ENCODE assay signal across 18 cellular contexts in the genomic region with DNA sequence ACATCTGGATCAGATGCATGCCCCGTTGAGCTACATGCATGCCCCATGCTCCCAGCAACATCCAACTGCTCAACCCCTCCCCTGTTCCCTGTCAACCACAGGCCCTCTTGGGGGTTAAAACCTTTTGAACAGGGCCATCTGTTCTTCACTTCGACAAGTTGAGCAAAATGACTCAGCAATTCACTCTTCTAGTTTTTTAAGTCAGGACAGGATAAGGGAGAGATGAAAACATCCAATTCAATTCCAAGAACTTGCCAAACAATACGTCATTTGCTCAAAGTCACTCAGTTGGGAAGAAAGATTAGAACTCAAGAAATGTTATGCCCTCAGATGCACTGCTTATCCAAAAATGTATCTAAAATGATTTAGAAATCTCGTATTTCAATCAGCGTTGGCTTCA. TPM values are rescaled to one million over a fixed set of nuclear protein-coding genes. Genes with fewer than 3 reads are reported as not detected.
A peak's percentile ranks its signal among the peaks of the same experiment; 100 is the strongest.
DNase-seq lines count a peak whose midpoint lies in the region; ATAC-seq and TF ChIP-seq lines count a peak whose summit lies in the region.
"Had no signal": no experiment of that assay in that cellular context is flagged by ENCODE, and none has a peak within 500 bp of the region (broad histone marks: within the 10 kb centered on the region; RNA-seq: fewer than 3 reads in every experiment).

No MANE protein-coding gene starts in this region.

- H3K4me1 ChIP-seq in mesendoderm (ENCODE audit: control insufficient read depth, low read depth, low read length) (no peaks in the 10 kb centered on the region), aorta (ENCODE audit: control insufficient read depth in 1 of 2, insufficient read depth in 2 of 2, low read length in 2 of 2) (no peaks in the 10 kb centered on the region), sigmoid colon (no peaks in the 10 kb centered on the region)
- H3K4me1 ChIP-seq: ascending aorta, gastrocnemius medialis had no signal

- intact Hi-C loops in aorta (cut with DNase I) (no loop called here), sigmoid colon (cut with DNase I) (no loop called here)

- H3K9me3 ChIP-seq in aorta (ENCODE audit: control insufficient read depth, low read length) (no peaks in the 10 kb centered on the region), sigmoid colon (no peaks in the 10 kb centered on the region)
- H3K9me3 ChIP-seq: ascending aorta, gastrocnemius medialis, SJCRH30 had no signal

- H3K27me3 ChIP-seq in mesendoderm (ENCODE audit: insufficient read depth, low read length, poor library complexity) (no peaks in the 10 kb centered on the region), aorta (ENCODE audit: control insufficient read depth in 1 of 2, insufficient read depth in 2 of 2, low read length in 1 of 2) (no peaks in the 10 kb centered on the region), sigmoid colon (no peaks in the 10 kb centered on the region)
- H3K27me3 ChIP-seq: ascending aorta, gastrocnemius medialis, SJCRH30 had no signal

- TF ChIP-seq CTCF in GM10248 (IDR thresholded peaks at IDR 0.05; ENCODE audit: control extremely low read depth, extremely low read depth, low read depth, missing control alignments) (no peak), sigmoid colon (IDR thresholded peaks at IDR 0.05) (no peak)

- no peak overlapping the region for H4K5ac ChIP-seq in mesendoderm (ENCODE audit: low read length)

- no peak overlapping the region for H3K4ac ChIP-seq in mesendoderm (ENCODE audit: low read depth, low read length)

- H2BK15ac ChIP-seq in mesendoderm (replicated peaks; ENCODE audit: low read depth): no peak overlapping the region

- H3K79me2 ChIP-seq in mesendoderm (ENCODE audit: control insufficient read depth, insufficient read depth, low read length): no peaks in the 10 kb centered on the region

- WGBS in mesendoderm (ENCODE audit: extremely low coverage, insufficient coverage, low lambda C conversion rate): no CpG with 5 or more reads among the region's 5 CpGs
- WGBS in aorta, 2 donors: 43 to 51% methylated on average over 5 of the region's 5 CpGs
- WGBS in sigmoid colon, 2 donors: 67 to 85% methylated on average over 5 of the region's 5 CpGs

- POLR2A ChIA-PET in GM10248 (lab: Yijun Ruan, JAX): no interaction called here

- ATAC-seq in HG03135 (IDR thresholded peaks at IDR 0.05; ENCODE audit: unreplicated experiment): peak; percentile 25
- no peak for ATAC-seq in aorta (ENCODE audit: low FRiP score)
- ATAC-seq: gastrocnemius medialis; natural killer cell treated with Interleukin-12 subunit alpha and Interleukin-12 subunit beta and Interleukin-15 and Interleukin-18, amount 100 ng/mL, for 72 hours; sciatic nerve had no signal

- H3K4me3 ChIP-seq in mesendoderm (ENCODE audit: low read length) (no peak overlapping the region), aorta (ENCODE audit: low read length in 2 of 2) (no peak overlapping the region), sigmoid colon (no peak overlapping the region)
- H3K4me3 ChIP-seq: ascending aorta, gastrocnemius medialis, SJCRH30 had no signal

- H3K27ac ChIP-seq in mesendoderm (ENCODE audit: low read depth, low read length): no peak overlapping the region
- H3K27ac ChIP-seq in aorta (ENCODE audit: low read depth in 1 of 2, low read length in 2 of 2): no peak overlapping the region
- no peak overlapping the region for H3K27ac ChIP-seq in sigmoid colon
- H3K27ac ChIP-seq: ascending aorta, gastrocnemius medialis, SJCRH30 had no signal

- no peak overlapping the region for H3K9ac ChIP-seq in mesendoderm (ENCODE audit: low read length)

- DNase-seq in GM10248 (ENCODE audit: extremely low spot score) (peak; percentile 25), NCI-H82 (lab: John Stamatoyannopoulos, UW) (peak; percentile 84), mesendoderm (peak; percentile 25), 8988T (no peak), aorta (no peak), sigmoid colon (no peak), GM19238 (ENCODE audit: insufficient read length, low spot score) (no peak)
- DNase-seq: activated CD4-positive, CD25-positive, alpha-beta regulatory T cell; activated T-cell treated with anti-CD3 and anti-CD28 coated beads, Interleukin-2, amount 50 U/mL, for 4 hours; COR-L47; gastrocnemius medialis; NCI-H526 treated with DMSO at 0.1 percent for 48 hours; SJCRH30; substantia nigra had no signal

- no peak overlapping the region for H3K56ac ChIP-seq in mesendoderm (ENCODE audit: low read length)

- H3K36me3 ChIP-seq in mesendoderm (ENCODE audit: control insufficient read depth, insufficient read depth, low read length) (no peaks in the 10 kb centered on the region), aorta (ENCODE audit: control insufficient read depth in 1 of 2, insufficient read depth in 2 of 2, low read length in 1 of 2) (no peaks in the 10 kb centered on the region), sigmoid colon (no peaks in the 10 kb centered on the region)
- H3K36me3 ChIP-seq: ascending aorta, gastrocnemius medialis, SJCRH30 had no signal

- H3K23ac ChIP-seq in mesendoderm (ENCODE audit: low read length): no peak overlapping the region

- no peak overlapping the region for H3K4me2 ChIP-seq in mesendoderm (ENCODE audit: low read length)

- CTCF ChIA-PET in GM10248 (lab: Yijun Ruan, JAX): interaction anchor here (1.6 to 6.1 kb wide), 5 partner anchors 9 to 39 kb away, joined by 5 to 27 read pairs (median 13); no protein-coding TSS in a partner anchor

- H3K79me1 ChIP-seq in mesendoderm (ENCODE audit: low read length): no peaks in the 10 kb centered on the region

- no peak overlapping the region for H2BK120ac ChIP-seq in mesendoderm (ENCODE audit: low read depth, low read length)

- H2BK5ac ChIP-seq in mesendoderm (ENCODE audit: low read length): no peak overlapping the region

- TF ChIP-seq POLR2A in sigmoid colon (IDR thresholded peaks at IDR 0.05): no peak

- TF ChIP-seq EP300 in sigmoid colon (IDR thresholded peaks at IDR 0.05): no peak

- H2AK5ac ChIP-seq in mesendoderm (ENCODE audit: low read length): no peak overlapping the region

- H3K18ac ChIP-seq in mesendoderm (ENCODE audit: low read length): no peak overlapping the region

- H4K8ac ChIP-seq in mesendoderm (ENCODE audit: low read depth, low read length): no peak overlapping the region

RNA-seq across cellular contexts. Expression of a gene that starts 46.1 kb away (rescaled TPM):
- 78.0 TPM for polyA plus RNA-seq in mesendoderm (2013, experiment 1 of 2)
- polyA plus RNA-seq in mesendoderm (2013, experiment 2 of 2): 80.5 TPM
- 10 to 100 TPM; 18.2 to 32.7 TPM for total RNA-seq in aorta
- polyA plus RNA-seq in aorta: 1 to 10 TPM; 6.6 to 8.1 TPM
- 10 to 100 TPM; 12.3 to 17.8 (median 13.5) TPM for total RNA-seq in sigmoid colon
- 10 to 100 TPM in 1 of 3 donors, 1 to 10 TPM in 2; 7.2 to 11.9 (median 7.6) TPM for polyA plus RNA-seq in sigmoid colon

Comparison
In these comparisons a context has a peak if more than half of its experiments do, and no peak if none do; other contexts are left out.
1. DNase-seq: peak in GM10248 (single experiment), NCI-H82 (single experiment) and mesendoderm (single experiment); none in 8988T (single experiment), aorta (0 of 2), sigmoid colon (single experiment) and GM19238 (single experiment).